ENCODE assay signal across 38 cellular contexts in genomic region chr2:227568852-227569169, GRCh38. TPM values are rescaled to one million over a fixed set of nuclear protein-coding genes. Genes with fewer than 3 reads are reported as not detected.
"Had no signal": no experiment of that assay in that cellular context is flagged by ENCODE, and none has a peak within 500 bp of the region (broad histone marks: within the 10 kb centered on the region; RNA-seq: fewer than 3 reads in every experiment).

No MANE protein-coding gene starts in this region.

- ATAC-seq: activated CD8-positive, alpha-beta T cell treated with anti-CD3 and anti-CD28 coated beads for 36 hours; activated naive CD4-positive, alpha-beta T cell treated with anti-CD3 and anti-CD28 coated beads, Interleukin-2, amount 50 U/mL, for 72 hours; activated T-cell treated with anti-CD3 and anti-CD28 coated beads, Interleukin-2, amount 50 U/mL, for 4 hours; activated T-cell treated with anti-CD3 and anti-CD28 coated beads, Interleukin-2, amount 50 U/mL, for 72 hours; activated T-helper 17 cell treated with anti-CD3 and anti-CD28 coated beads, Interleukin-2, amount 50 U/mL, for 72 hours; body of pancreas had no signal

- FAIRE-seq: astrocyte, TTC549 had no signal

- H3K27me3 ChIP-seq: adrenal gland, body of pancreas, brain microvascular endothelial cell, breast epithelium had no signal

- DNase-seq: activated B cell treated with CpG ODN at 0.5 μM for 24 hours; activated CD4-positive, alpha-beta memory T cell treated with anti-CD3 and anti-CD28 coated beads for 36 hours; activated CD4-positive, alpha-beta T cell treated with anti-CD3 and anti-CD28 coated beads for 4 hours; activated CD4-positive, alpha-beta T cell treated with anti-CD3 and anti-CD28 coated beads, Interleukin-2, amount 10 ng/mL, durations not matched to agents 24 days and 14 days; activated CD4-positive, alpha-beta T cell treated with anti-CD3 and anti-CD28 coated beads, Interleukin-2, amount 50 U/mL, for 1 hour; activated CD4-positive, alpha-beta T cell treated with anti-CD3 and anti-CD28 coated beads, Interleukin-2, amount 50 U/mL, for 4 hours; activated CD4-positive, CD25-positive, alpha-beta regulatory T cell treated with anti-CD3 and anti-CD28 coated beads, Interleukin-2, amount 50 U/mL, for 72 hours; activated CD8-positive, alpha-beta memory T cell treated with anti-CD3 and anti-CD28 coated beads, Interleukin-2, amount 50 U/mL, for 4 hours; activated CD8-positive, alpha-beta T cell treated with anti-CD3 and anti-CD28 coated beads for 36 hours; activated effector memory CD4-positive, alpha-beta T cell treated with anti-CD3 and anti-CD28 coated beads, Interleukin-2, amount 50 U/mL, for 16 hours; activated gamma-delta T cell treated with Interleukin-2 at 50 U/mL for 16 hours; activated naive CD4-positive, alpha-beta T cell; activated naive CD4-positive, alpha-beta T cell treated with anti-CD3 and anti-CD28 coated beads for 36 hours; activated naive CD4-positive, alpha-beta T cell treated with anti-CD3 and anti-CD28 coated beads, Interleukin-2, amount 50 U/mL, for 16 hours; activated naive CD8-positive, alpha-beta T cell treated with anti-CD3 and anti-CD28 coated beads for 36 hours; activated T-cell treated with anti-CD3 and anti-CD28 coated beads for 4 hours; activated T-cell treated with anti-CD3 and anti-CD28 coated beads, Interleukin-2, amount 50 U/mL, for 1 hour; activated T-cell treated with anti-CD3 and anti-CD28 coated beads, Interleukin-2, amount 50 U/mL, for 4 hours; activated T-cell treated with anti-CD3 and anti-CD28 coated beads, Interleukin-2, amount 50 U/mL, for 72 hours; amniotic stem cell; aorta; body of pancreas; brain microvascular endothelial cell; caudate nucleus; cerebellar nuclear complex; T-helper 1 cell; T-helper 2 cell; T-helper 9 cell had no signal

- H3K4me3 ChIP-seq: adrenal gland, body of pancreas, breast epithelium had no signal

- H3K27ac ChIP-seq: adrenal gland, body of pancreas, brain microvascular endothelial cell, breast epithelium, VCaP had no signal

- H3K36me3 ChIP-seq: adrenal gland, brain microvascular endothelial cell, breast epithelium had no signal

- H3K9me3 ChIP-seq: adrenal gland, body of pancreas, breast epithelium had no signal

- H3K4me1 ChIP-seq: adrenal gland, body of pancreas, breast epithelium had no signal

RNA-seq across cellular contexts. Expression of gene SCYGR2, which starts 29.9 kb away (rescaled TPM):
- total RNA-seq: activated B cell treated with CpG ODN at 0.5 μM for 24 hours; activated CD4-positive, alpha-beta memory T cell treated with anti-CD3 and anti-CD28 coated beads for 36 hours; activated CD4-positive, alpha-beta T cell treated with anti-CD3 and anti-CD28 coated beads, Interleukin-2, amount 10 ng/mL, durations not matched to agents 24 days and 14 days; activated CD8-positive, alpha-beta memory T cell treated with anti-CD3 and anti-CD28 coated beads for 36 hours; activated CD8-positive, alpha-beta T cell treated with anti-CD3 and anti-CD28 coated beads for 36 hours; activated naive CD4-positive, alpha-beta T cell treated with anti-CD3 and anti-CD28 coated beads for 36 hours; activated naive CD4-positive, alpha-beta T cell treated with anti-CD3 and anti-CD28 coated beads, Interleukin-2, amount 50 U/mL, for 72 hours; activated naive CD8-positive, alpha-beta T cell treated with anti-CD3 and anti-CD28 coated beads for 36 hours; activated T-cell treated with anti-CD3 and anti-CD28 coated beads, Interleukin-2, amount 50 U/mL, for 4 hours; activated T-cell treated with anti-CD3 and anti-CD28 coated beads, Interleukin-2, amount 50 U/mL, for 72 hours; activated T-helper 1 cell treated with anti-CD3 and anti-CD28 coated beads, Interleukin-12 subunit alpha, Interleukin-12 subunit beta, Interleukin-2, Interleukin-4 antibody, amounts not matched to agents 30 ng/mL and 10 ng/mL and 1 ng/mL, durations not matched to agents 14 hours and 24 hours and 36 hours; activated T-helper 17 cell treated with anti-CD3 and anti-CD28 coated beads, Interleukin-2, amount 50 U/mL, for 72 hours; adrenal gland; aorta; astrocyte; body of pancreas; breast epithelium; chondrocyte had no signal
- polyA plus RNA-seq: adrenal gland, aorta had no signal

RNA-seq across cellular contexts. Expression of gene SCYGR3, which starts 45.8 kb away (rescaled TPM):
- total RNA-seq: activated B cell treated with CpG ODN at 0.5 μM for 24 hours; activated CD4-positive, alpha-beta memory T cell treated with anti-CD3 and anti-CD28 coated beads for 36 hours; activated CD4-positive, alpha-beta T cell treated with anti-CD3 and anti-CD28 coated beads, Interleukin-2, amount 10 ng/mL, durations not matched to agents 24 days and 14 days; activated CD8-positive, alpha-beta memory T cell treated with anti-CD3 and anti-CD28 coated beads for 36 hours; activated CD8-positive, alpha-beta T cell treated with anti-CD3 and anti-CD28 coated beads for 36 hours; activated naive CD4-positive, alpha-beta T cell treated with anti-CD3 and anti-CD28 coated beads for 36 hours; activated naive CD4-positive, alpha-beta T cell treated with anti-CD3 and anti-CD28 coated beads, Interleukin-2, amount 50 U/mL, for 72 hours; activated naive CD8-positive, alpha-beta T cell treated with anti-CD3 and anti-CD28 coated beads for 36 hours; activated T-cell treated with anti-CD3 and anti-CD28 coated beads, Interleukin-2, amount 50 U/mL, for 4 hours; activated T-cell treated with anti-CD3 and anti-CD28 coated beads, Interleukin-2, amount 50 U/mL, for 72 hours; activated T-helper 1 cell treated with anti-CD3 and anti-CD28 coated beads, Interleukin-12 subunit alpha, Interleukin-12 subunit beta, Interleukin-2, Interleukin-4 antibody, amounts not matched to agents 30 ng/mL and 10 ng/mL and 1 ng/mL, durations not matched to agents 14 hours and 24 hours and 36 hours; activated T-helper 17 cell treated with anti-CD3 and anti-CD28 coated beads, Interleukin-2, amount 50 U/mL, for 72 hours; adrenal gland; aorta; astrocyte; body of pancreas; breast epithelium; chondrocyte had no signal
- polyA plus RNA-seq: adrenal gland, aorta had no signal

RNA-seq across cellular contexts. Expression of gene SCYGR4, which starts 48.5 kb away (rescaled TPM):
- total RNA-seq: activated B cell treated with CpG ODN at 0.5 μM for 24 hours; activated CD4-positive, alpha-beta memory T cell treated with anti-CD3 and anti-CD28 coated beads for 36 hours; activated CD4-positive, alpha-beta T cell treated with anti-CD3 and anti-CD28 coated beads, Interleukin-2, amount 10 ng/mL, durations not matched to agents 24 days and 14 days; activated CD8-positive, alpha-beta memory T cell treated with anti-CD3 and anti-CD28 coated beads for 36 hours; activated CD8-positive, alpha-beta T cell treated with anti-CD3 and anti-CD28 coated beads for 36 hours; activated naive CD4-positive, alpha-beta T cell treated with anti-CD3 and anti-CD28 coated beads for 36 hours; activated naive CD4-positive, alpha-beta T cell treated with anti-CD3 and anti-CD28 coated beads, Interleukin-2, amount 50 U/mL, for 72 hours; activated naive CD8-positive, alpha-beta T cell treated with anti-CD3 and anti-CD28 coated beads for 36 hours; activated T-cell treated with anti-CD3 and anti-CD28 coated beads, Interleukin-2, amount 50 U/mL, for 4 hours; activated T-cell treated with anti-CD3 and anti-CD28 coated beads, Interleukin-2, amount 50 U/mL, for 72 hours; activated T-helper 1 cell treated with anti-CD3 and anti-CD28 coated beads, Interleukin-12 subunit alpha, Interleukin-12 subunit beta, Interleukin-2, Interleukin-4 antibody, amounts not matched to agents 30 ng/mL and 10 ng/mL and 1 ng/mL, durations not matched to agents 14 hours and 24 hours and 36 hours; activated T-helper 17 cell treated with anti-CD3 and anti-CD28 coated beads, Interleukin-2, amount 50 U/mL, for 72 hours; adrenal gland; aorta; astrocyte; body of pancreas; breast epithelium; chondrocyte had no signal
- polyA plus RNA-seq: adrenal gland, aorta had no signal
